ENCODE assay signal across 8 cellular contexts in genomic region chr16:85569615-85570212, GRCh38. TPM values are rescaled to one million over a fixed set of nuclear protein-coding genes. Genes with fewer than 3 reads are reported as not detected.
A peak's percentile ranks its signal among the peaks of the same experiment; 100 is the strongest.
DNase-seq lines count a peak whose midpoint lies in the region; ATAC-seq and TF ChIP-seq lines count a peak whose summit lies in the region.

No MANE protein-coding gene starts in this region.

- peaks cover 49% of the 10 kb centered on the region for H3K79me2 ChIP-seq in smooth muscle cell (ENCODE audit: low read depth)

- H3K4me1 ChIP-seq in HUES6 (ENCODE audit: control insufficient read depth, insufficient read depth, low read length) (peaks cover 66% of the 10 kb centered on the region), SJCRH30 (peaks cover 32% of the 10 kb centered on the region), duodenal mucosa (ENCODE audit: control insufficient read depth in 1 of 2, insufficient read depth in 2 of 2, low read length in 2 of 2) (peaks cover 65 to 83% of the 10 kb centered on the region in 2 donors), smooth muscle cell (ENCODE audit: low read depth) (peaks cover 20% of the 10 kb centered on the region)

- ATAC-seq in GM21515 (IDR thresholded peaks at IDR 0.05; ENCODE audit: unreplicated experiment), result peak; percentile 54

- peak overlapping the region; percentile 24; the same call in 1 of the 2 replicates for H3K27ac ChIP-seq in HUES6 (ENCODE audit: low read depth, low read length)
- no peak overlapping the region for H3K27ac ChIP-seq in SJCRH30
- peak overlapping the region; percentile 41 for H3K27ac ChIP-seq in duodenal mucosa (ENCODE audit: low read depth, low read length)
- peak overlapping the region; percentile 20 for H3K27ac ChIP-seq in smooth muscle cell (ENCODE audit: low read depth)

- H3K4me3 ChIP-seq in GM12864 (ENCODE audit: low read depth, low read length), result peak overlapping the region; percentile 26
- peak overlapping the region; percentile 32; the same call in 1 of the 2 replicates for H3K4me3 ChIP-seq in HUES6 (ENCODE audit: low read depth, low read length)
- no peak overlapping the region for H3K4me3 ChIP-seq in SJCRH30
- H3K4me3 ChIP-seq in duodenal mucosa (ENCODE audit: low read depth in 1 of 2, low read length in 2 of 2), result peak overlapping the region in 1 of 2 donors; percentile 23
- no peak overlapping the region for H3K4me3 ChIP-seq in smooth muscle cell

- peaks cover 3% of the 10 kb centered on the region for H3F3A ChIP-seq in smooth muscle cell (ENCODE audit: low read depth)

- no peaks in the 10 kb centered on the region for H3K36me3 ChIP-seq in HUES6 (ENCODE audit: control insufficient read depth, insufficient read depth, low read length)
- H3K36me3 ChIP-seq in SJCRH30, result no peaks in the 10 kb centered on the region
- H3K36me3 ChIP-seq in duodenal mucosa (ENCODE audit: control insufficient read depth in 1 of 2, insufficient read depth in 2 of 2, low read length in 2 of 2), result no peaks in the 10 kb centered on the region
- no peaks in the 10 kb centered on the region for H3K36me3 ChIP-seq in smooth muscle cell (ENCODE audit: low read depth)

- no peak overlapping the region for H2AFZ ChIP-seq in smooth muscle cell (ENCODE audit: low read depth)

- H4K20me1 ChIP-seq in smooth muscle cell (ENCODE audit: low read depth), result peaks cover 96% of the 10 kb centered on the region

- no peak for TF ChIP-seq CTCF in GM12864 (IDR thresholded peaks at IDR 0.05; ENCODE audit: low read depth, low read length, missing control alignments)
- no peak for TF ChIP-seq CTCF in smooth muscle cell (IDR thresholded peaks at IDR 0.05; ENCODE audit: borderline replicate concordance, insufficient read depth, poor library complexity, severe bottlenecking)

- H3K4me2 ChIP-seq in smooth muscle cell, result peak overlapping the region; percentile 12

- H3K27me3 ChIP-seq in HUES6 (ENCODE audit: control insufficient read depth, insufficient read depth, low read length) (no peaks in the 10 kb centered on the region), SJCRH30 (no peaks in the 10 kb centered on the region), duodenal mucosa (ENCODE audit: control insufficient read depth in 1 of 2, insufficient read depth in 2 of 2, low read length in 2 of 2) (no peaks in the 10 kb centered on the region), smooth muscle cell (ENCODE audit: low read depth) (no peaks in the 10 kb centered on the region)

- peak overlapping the region; percentile 41 for H3K9ac ChIP-seq in HUES6 (ENCODE audit: low read length)
- H3K9ac ChIP-seq in duodenal mucosa (ENCODE audit: low read depth in 1 of 2, low read length in 2 of 2), result peak overlapping the region; percentile 28 to 39
- H3K9ac ChIP-seq in smooth muscle cell (ENCODE audit: low read depth), result no peak overlapping the region

- DNase-seq in GM12864 (ENCODE audit: low read depth), result peak; percentile 78
- DNase-seq in SJCRH30, result peak; percentile 95
- no peak for DNase-seq in smooth muscle cell (lab: John Stamatoyannopoulos, UW; ENCODE audit: unreplicated experiment)
- no peak for DNase-seq in Ammon's horn (ENCODE audit: low spot score)
- no peak for DNase-seq in epidermal melanocyte (ENCODE audit: insufficient read length, low spot score)

- 40% methylated on average over 20 of the region's 20 CpGs for WGBS in smooth muscle cell (ENCODE audit: low lambda C conversion rate)

- H3K9me3 ChIP-seq in HUES6 (ENCODE audit: control insufficient read depth, insufficient read depth, low read depth, low read length) (peaks cover 9% of the 10 kb centered on the region), SJCRH30 (replicated peaks) (no peaks in the 10 kb centered on the region), duodenal mucosa (ENCODE audit: control insufficient read depth in 1 of 2, low read length in 2 of 2) (no peaks in the 10 kb centered on the region), smooth muscle cell (replicated peaks; ENCODE audit: low read depth) (no peaks in the 10 kb centered on the region)

RNA-seq across cellular contexts. Expression of gene GSE1, which starts 43.4 kb away (rescaled TPM):
- total RNA-seq in SJCRH30 (2014; rRNA removed; shearing (Covaris generic)), result 31.1 and 33.8 TPM in 2 replicates
- 21.4 and 27.7 TPM in 2 replicates for total RNA-seq in smooth muscle cell
- 13.6 and 17.1 TPM in 2 replicates for polyA plus RNA-seq in smooth muscle cell

Comparison
In these comparisons a context has a peak if more than half of its experiments do, and no peak if none do; other contexts are left out.
1. DNase-seq: peak in GM12864 (single experiment) and SJCRH30 (2 of 2); none in smooth muscle cell (single experiment), Ammon's horn (single experiment) and epidermal melanocyte (single experiment).
2. H3K4me3 ChIP-seq: peak in GM12864 (single experiment) and HUES6 (single experiment); none in SJCRH30 (single experiment) and smooth muscle cell (single experiment).